Comparison of ENCODE assay signal across 23 cellular contexts in the genomic region with DNA sequence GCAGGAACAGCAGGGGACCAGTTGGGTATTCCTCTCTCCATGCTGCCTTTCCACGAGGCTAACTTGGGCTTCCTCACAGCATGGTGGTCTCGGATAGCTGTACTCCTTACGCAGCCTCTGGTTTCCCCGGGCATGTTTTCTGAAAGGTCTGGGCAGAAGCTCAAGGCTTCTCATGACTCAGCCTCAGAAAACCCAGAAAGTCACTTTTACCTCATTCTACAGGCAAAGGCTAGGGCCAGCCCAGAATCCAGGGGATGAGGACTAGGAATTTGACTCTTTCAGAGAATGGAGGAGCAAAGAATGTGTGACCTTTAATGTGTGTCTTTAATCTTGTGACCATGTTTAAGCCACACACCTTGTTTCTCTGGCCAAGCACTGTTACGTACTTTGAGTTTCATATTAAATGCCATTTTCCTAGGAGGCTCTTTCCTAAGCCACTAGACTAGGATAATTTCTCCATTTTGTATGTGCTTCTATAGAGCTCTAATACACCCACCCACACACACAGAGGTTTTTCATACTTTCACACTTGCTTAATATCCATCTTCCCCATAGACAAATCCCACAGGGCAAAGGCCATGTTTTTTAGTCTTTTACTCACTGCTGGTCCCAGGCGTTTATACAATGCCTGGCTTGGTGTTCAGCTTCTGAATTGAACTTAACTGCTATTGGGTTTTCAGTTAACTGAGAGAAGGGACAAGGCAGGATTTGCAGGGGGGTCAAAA.
DNase-seq lines count a peak whose midpoint lies in the region; ATAC-seq and TF ChIP-seq lines count a peak whose summit lies in the region.
"Had no signal": no experiment of that assay in that cellular context is flagged by ENCODE, and none has a peak within 500 bp of the region (broad histone marks: within the 10 kb centered on the region; RNA-seq: fewer than 3 reads in every experiment).

No MANE protein-coding gene starts in this region.

- H2BK20ac ChIP-seq in IMR-90 (ENCODE audit: low read depth, low read length): 0 out of 2 replicates have a peak overlapping the region, but pooled peaks have one; percentile 53

- H3K23ac ChIP-seq in IMR-90 (ENCODE audit: low read depth, low read length) (no peak overlapping the region), mesendoderm (ENCODE audit: low read length) (no peak overlapping the region)

- peak overlapping the region; percentile 19; the same call in 1 of the 2 replicates for H3K14ac ChIP-seq in IMR-90 (replicated peaks; ENCODE audit: low read depth, low read length)

- peak overlapping the region in 2 of 11 experiments; percentile 11 to 35; a peak in 1 of 22 replicates for H3K9ac ChIP-seq in BLaER1 treated with 17β-estradiol and CSF1 and Interleukin-3, amounts not matched to agents 10 nM and 100 nM
- H3K9ac ChIP-seq in IMR-90 (ENCODE audit: low read depth, low read length) (no peak overlapping the region), mesendoderm (ENCODE audit: low read length) (no peak overlapping the region)
- H3K9ac ChIP-seq: KMS-11 had no signal

- TF ChIP-seq POLR2A in IMR-90 (IDR thresholded peaks at IDR 0.05; ENCODE audit: low read depth, low read length): no peak

- in situ Hi-C loops in IMR-90 (cut with MboI; ENCODE audit: low sequenced_read_pairs): loop anchor here (10.0 kb wide), 1 partner anchor 520 kb away; no protein-coding TSS in a partner anchor
- in situ Hi-C loops in brain microvascular endothelial cell (cut with HindIII; ENCODE audit: low pct_ligation_motif_present, low sequenced_read_pairs): no loop called here

- TF ChIP-seq CTCF in IMR-90 (conservative IDR thresholded peaks at IDR 0.05; ENCODE audit: low read depth, low read length): no peak
- no peak for TF ChIP-seq CTCF in brain microvascular endothelial cell (IDR thresholded peaks at IDR 0.05; ENCODE audit: low read depth, low read length, missing control alignments)

- H2AK5ac ChIP-seq in IMR-90 (ENCODE audit: low read depth, low read length) (peak overlapping the region; percentile 43; the same call in 1 of the 2 replicates), mesendoderm (ENCODE audit: low read length) (no peak overlapping the region)

- H2BK5ac ChIP-seq in IMR-90 (ENCODE audit: low read depth, low read length, poor library complexity, severe bottlenecking) (peak overlapping the region; percentile 7), mesendoderm (ENCODE audit: low read length) (no peak overlapping the region)

- no peak for TF ChIP-seq RAD21 in IMR-90 (IDR thresholded peaks at IDR 0.05; ENCODE audit: low read length)

- 70% methylated on average over 2 of the region's 6 CpGs; no CpG with 5 or more reads in 1 of the 2 experiments for WGBS in IMR-90 (ENCODE audit: extremely low coverage in 2 of 2, insufficient read length in 1 of 2), 2 experiments
- no CpG with 5 or more reads among the region's 6 CpGs for WGBS in mesendoderm (ENCODE audit: extremely low coverage, insufficient coverage, low lambda C conversion rate)

- no peak overlapping the region for H3K56ac ChIP-seq in IMR-90 (ENCODE audit: extremely low read depth, insufficient read depth, low read length)
- no peak overlapping the region for H3K56ac ChIP-seq in mesendoderm (ENCODE audit: low read length)

- POLR2A ChIA-PET in IMR-90 (lab: Charles Lee; ENCODE audit: unreplicated experiment): no interaction called here

- peaks cover 15% of the 10 kb centered on the region; the same call in 1 of the 2 replicates for H3K9me1 ChIP-seq in IMR-90 (ENCODE audit: insufficient read depth, low read length)

- dilution Hi-C loops in IMR-90 (cut with HindIII; ENCODE audit: low sequenced_read_pairs, unreplicated experiment): no loop called here

- H4K5ac ChIP-seq in IMR-90 (ENCODE audit: low read depth, low read length) (no peak overlapping the region), mesendoderm (ENCODE audit: low read length) (no peak overlapping the region)

- no peak overlapping the region for H2AFZ ChIP-seq in IMR-90 (replicated peaks; ENCODE audit: low read length, poor library complexity)

- no TSS peak for BruUV-seq in IMR-90 (replicated peaks; lab: Mats Ljungman, UMichigan)

- H3K4ac ChIP-seq in IMR-90 (ENCODE audit: low read depth, low read length): peak overlapping the region; percentile 25; the same call in 1 of the 2 replicates
- H3K4ac ChIP-seq in mesendoderm (ENCODE audit: low read depth, low read length): no peak overlapping the region

- intact Hi-C loops in IMR-90 (cut with micrococcal nuclease): loop anchor here (5.0 to 10.0 kb wide), 4 partner anchors 233 to 598 kb away; no protein-coding TSS in a partner anchor
- intact Hi-C loops in posterior vena cava (cut with DNase I): loop anchor here in 1 of 2 donors (10.0 kb wide), 1 partner anchor 680 kb away; no protein-coding TSS in a partner anchor

- CTCF ChIA-PET in IMR-90 (lab: Yijun Ruan, JAX): interaction anchor here (0.5 to 0.9 kb wide), 7 partner anchors 11 to 520 kb away, joined by 3 to 5 read pairs (median 3); no protein-coding TSS in a partner anchor

- H3K18ac ChIP-seq in IMR-90 (ENCODE audit: low read depth, low read length) (peak overlapping the region; percentile 65), mesendoderm (ENCODE audit: low read length) (no peak overlapping the region)

- H3K4me1 ChIP-seq in BLaER1 treated with 17β-estradiol and CSF1 and Interleukin-3, amounts not matched to agents 10 nM and 100 nM: peaks cover 58 to 79% (median 70%) of the 10 kb centered on the region in 10 experiments
- H3K4me1 ChIP-seq in IMR-90 (ENCODE audit: control insufficient read depth, insufficient read depth, low read length): peaks cover 16% of the 10 kb centered on the region
- no peaks in the 10 kb centered on the region for H3K4me1 ChIP-seq in mesendoderm (ENCODE audit: control insufficient read depth, low read depth, low read length)
- H3K4me1 ChIP-seq: thyroid gland had no signal

- H3K4me2 ChIP-seq in BLaER1 treated with 17β-estradiol and CSF1 and Interleukin-3, amounts not matched to agents 10 nM and 100 nM: peak overlapping the region; percentile 55 to 91 (median 79)
- no peak overlapping the region for H3K4me2 ChIP-seq in IMR-90 (ENCODE audit: low read depth, low read length)
- no peak overlapping the region for H3K4me2 ChIP-seq in mesendoderm (ENCODE audit: low read length)
- H3K4me2 ChIP-seq: KMS-11 had no signal

- DNase-seq in IMR-90: peak; percentile 74
- DNase-seq in brain microvascular endothelial cell: peak; percentile 55
- DNase-seq in posterior vena cava (ENCODE audit: low spot score): peak; percentile 41
- DNase-seq in NCI-H1105 (lab: John Stamatoyannopoulos, UW): no peak
- no peak for DNase-seq in SKM-1 treated with dmso at 0.1 percent for 144 hours (lab: John Stamatoyannopoulos, UW; ENCODE audit: unreplicated experiment)
- DNase-seq in mesendoderm: no peak
- DNase-seq: activated CD4-positive, alpha-beta T cell treated with anti-CD3 and anti-CD28 coated beads, Interleukin-2, amount 50 U/mL, for 48 hours; AML-193; amygdala; cerebellar nuclear complex; endodermal cell; heart right ventricle; immature natural killer cell; left ventricle myocardium superior; NCI-H1048; NCI-H2081; NCI-H510A; T-helper 1 cell; thyroid gland; WERI-Rb-1 had no signal

- no peaks in the 10 kb centered on the region for H4K20me1 ChIP-seq in BLaER1 treated with 17β-estradiol and CSF1 and Interleukin-3, amounts not matched to agents 10 nM and 100 nM
- H4K20me1 ChIP-seq in IMR-90 (ENCODE audit: insufficient read depth, low read length): no peaks in the 10 kb centered on the region

- peak overlapping the region in 1 of 2 experiments; percentile 17; a peak in 2 of 4 replicates for H4K8ac ChIP-seq in IMR-90 (ENCODE audit: low read depth in 2 of 2, low read length in 2 of 2)
- H4K8ac ChIP-seq in mesendoderm (ENCODE audit: low read depth, low read length): no peak overlapping the region

- H3K27ac ChIP-seq in BLaER1 treated with 17β-estradiol and CSF1 and Interleukin-3, amounts not matched to agents 10 nM and 100 nM: peak overlapping the region in 7 of 11 experiments; percentile 23 to 85 (median 46); a peak in 9 of 22 replicates
- H3K27ac ChIP-seq in IMR-90 (ENCODE audit: insufficient read depth, low read length): no peak overlapping the region
- no peak overlapping the region for H3K27ac ChIP-seq in brain microvascular endothelial cell
- H3K27ac ChIP-seq in mesendoderm (ENCODE audit: low read depth, low read length): no peak overlapping the region
- H3K27ac ChIP-seq: heart right ventricle, KMS-11, thyroid gland, WERI-Rb-1 had no signal

- no peak overlapping the region for H3K4me3 ChIP-seq in BLaER1 treated with 17β-estradiol and CSF1 and Interleukin-3, amounts not matched to agents 10 nM and 100 nM
- no peak overlapping the region for H3K4me3 ChIP-seq in IMR-90 (ENCODE audit: insufficient read depth, low read depth, low read length)
- H3K4me3 ChIP-seq in brain microvascular endothelial cell (ENCODE audit: low read depth, low read length): no peak overlapping the region
- no peak overlapping the region for H3K4me3 ChIP-seq in mesendoderm (ENCODE audit: low read length)
- H3K4me3 ChIP-seq: heart right ventricle, thyroid gland had no signal

- no peaks in the 10 kb centered on the region for H3K79me1 ChIP-seq in IMR-90 (ENCODE audit: low read depth in 1 of 2, low read length in 2 of 2)
- no peaks in the 10 kb centered on the region for H3K79me1 ChIP-seq in mesendoderm (ENCODE audit: low read length)

- no peaks in the 10 kb centered on the region for H3K36me3 ChIP-seq in BLaER1 treated with 17β-estradiol and CSF1 and Interleukin-3, amounts not matched to agents 10 nM and 100 nM
- H3K36me3 ChIP-seq in IMR-90 (ENCODE audit: control insufficient read depth, insufficient read depth, low read length): no peaks in the 10 kb centered on the region
- H3K36me3 ChIP-seq in brain microvascular endothelial cell (replicated peaks): no peaks in the 10 kb centered on the region
- no peaks in the 10 kb centered on the region for H3K36me3 ChIP-seq in mesendoderm (ENCODE audit: control insufficient read depth, insufficient read depth, low read length)
- H3K36me3 ChIP-seq: heart right ventricle, thyroid gland, WERI-Rb-1 had no signal

- ATAC-seq in IMR-90 (ENCODE audit: low read depth): peak; percentile 48
- ATAC-seq in GM21515 (IDR thresholded peaks at IDR 0.05; ENCODE audit: unreplicated experiment): no peak
- ATAC-seq: heart right ventricle, left ventricle myocardium superior had no signal

- H2BK120ac ChIP-seq in IMR-90 (ENCODE audit: low read depth, low read length) (peak overlapping the region; percentile 23), mesendoderm (ENCODE audit: low read depth, low read length) (no peak overlapping the region)

- H3K79me2 ChIP-seq in mesendoderm (ENCODE audit: control insufficient read depth, insufficient read depth, low read length): no peaks in the 10 kb centered on the region

- no peaks in the 10 kb centered on the region for H3K27me3 ChIP-seq in BLaER1 treated with 17β-estradiol and CSF1 and Interleukin-3, amounts not matched to agents 10 nM and 100 nM
- H3K27me3 ChIP-seq in IMR-90 (ENCODE audit: control insufficient read depth, insufficient read depth, low read length) (0 out of 2 replicates have a peak, but pooled peaks cover 2% of the 10 kb centered on the region), brain microvascular endothelial cell (replicated peaks) (no peaks in the 10 kb centered on the region), mesendoderm (ENCODE audit: insufficient read depth, low read length, poor library complexity) (no peaks in the 10 kb centered on the region)
- H3K27me3 ChIP-seq: thyroid gland had no signal

- H4K91ac ChIP-seq in IMR-90 (ENCODE audit: insufficient read depth, low read depth, low read length): peak overlapping the region; percentile 27

- no peak overlapping the region for H2AK9ac ChIP-seq in IMR-90 (replicated peaks; ENCODE audit: low read depth, low read length, poor library complexity)

- H2BK15ac ChIP-seq in IMR-90 (ENCODE audit: low read depth, low read length): peak overlapping the region; percentile 24; the same call in 2 of the 3 replicates
- no peak overlapping the region for H2BK15ac ChIP-seq in mesendoderm (replicated peaks; ENCODE audit: low read depth)

- H3K9me3 ChIP-seq in BLaER1 treated with 17β-estradiol and CSF1 and Interleukin-3, amounts not matched to agents 10 nM and 100 nM (replicated peaks in 1 of 11): no peaks in the 10 kb centered on the region
- peaks cover 4% of the 10 kb centered on the region for H3K9me3 ChIP-seq in IMR-90 (ENCODE audit: control insufficient read depth, insufficient read depth, low read length)
- H3K9me3 ChIP-seq: heart right ventricle, thyroid gland had no signal

Comparison
In these comparisons a context has a peak if more than half of its experiments do, and no peak if none do; other contexts are left out.
1. H3K27ac ChIP-seq: peak in BLaER1 treated with 17β-estradiol and CSF1 and Interleukin-3, amounts not matched to agents 10 nM and 100 nM (7 of 11); none in IMR-90 (single experiment), brain microvascular endothelial cell (single experiment) and mesendoderm (single experiment).
2. H3K4me2 ChIP-seq: peak in BLaER1 treated with 17β-estradiol and CSF1 and Interleukin-3, amounts not matched to agents 10 nM and 100 nM (11 of 11); none in IMR-90 (single experiment) and mesendoderm (single experiment).
3. DNase-seq: peak in IMR-90 (single experiment), brain microvascular endothelial cell (single experiment) and posterior vena cava (single experiment); none in NCI-H1105 (single experiment), SKM-1 treated with dmso at 0.1 percent for 144 hours (single experiment) and mesendoderm (single experiment).